Comparison of ENCODE assay signal across 8 cellular contexts in the genomic region with DNA sequence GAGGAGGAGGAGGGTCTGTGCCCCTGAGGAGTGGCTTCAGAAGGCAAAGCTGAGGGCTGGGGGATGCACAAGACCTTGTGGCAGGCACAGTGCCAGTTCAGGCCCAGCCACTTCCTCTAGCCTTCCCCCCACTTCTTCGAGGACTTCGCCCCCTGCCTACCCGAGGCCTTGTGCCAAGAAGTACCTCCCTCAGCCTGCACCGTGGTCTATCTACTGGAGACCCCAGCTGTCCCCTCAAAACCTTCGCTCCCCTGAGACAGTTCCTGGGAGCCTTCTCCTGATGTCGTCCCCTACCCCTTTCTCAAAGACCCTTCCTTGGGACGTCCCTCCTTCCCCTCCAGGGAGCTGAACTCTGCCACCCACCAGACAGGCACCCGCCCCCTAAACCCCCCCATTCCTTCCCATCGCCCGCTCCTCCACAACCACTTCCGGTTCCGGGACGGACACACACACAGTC. TPM values are rescaled to one million over a fixed set of nuclear protein-coding genes. Genes with fewer than 3 reads are reported as not detected.
DNase-seq lines count a peak whose midpoint lies in the region; ATAC-seq lines count a peak whose summit lies in the region.

No MANE protein-coding gene starts in this region.

- peak overlapping the region; percentile 93 for H3K27ac Mint-ChIP-seq in T-helper 1 cell treated with Interleukin-12 subunit alpha and Interleukin-12 subunit beta and Interleukin-4 antibody, amounts not matched to agents 30 μg/mL and 1 μg/mL, for 36 hours

- peaks cover 50% of the 10 kb centered on the region for H3K4me1 ChIP-seq in mononuclear cell (ENCODE audit: insufficient read depth, low read length)
- peaks cover 14% of the 10 kb centered on the region for H3K4me1 ChIP-seq in thymus (ENCODE audit: control insufficient read depth, insufficient read depth, low read length)

- no peaks in the 10 kb centered on the region for H3K27me3 Mint-ChIP-seq in T-helper 1 cell treated with Interleukin-12 subunit alpha and Interleukin-12 subunit beta and Interleukin-4 antibody, amounts not matched to agents 30 μg/mL and 1 μg/mL, for 36 hours (ENCODE audit: low read depth)

- H3K4me1 Mint-ChIP-seq in T-helper 1 cell treated with Interleukin-12 subunit alpha and Interleukin-12 subunit beta and Interleukin-4 antibody, amounts not matched to agents 30 μg/mL and 1 μg/mL, for 36 hours (ENCODE audit: low read depth), result peaks cover 41% of the 10 kb centered on the region

- peaks cover 7% of the 10 kb centered on the region for H3K36me3 ChIP-seq in thymus (ENCODE audit: control insufficient read depth, insufficient read depth)

- peak overlapping the region; percentile 96 for H3K27ac ChIP-seq in thymus (ENCODE audit: low read depth)

- H3K4me3 Mint-ChIP-seq in T-helper 1 cell treated with Interleukin-12 subunit alpha and Interleukin-12 subunit beta and Interleukin-4 antibody, amounts not matched to agents 30 μg/mL and 1 μg/mL, for 36 hours, result peak overlapping the region; percentile 97

- H3K9me3 ChIP-seq in mononuclear cell (ENCODE audit: low read depth, low read length) (no peaks in the 10 kb centered on the region), thymus (ENCODE audit: control insufficient read depth) (no peaks in the 10 kb centered on the region)

- ATAC-seq in HG03097 (IDR thresholded peaks at IDR 0.05; ENCODE audit: low FRiP score, unreplicated experiment) (peak; percentile 9), GM18873 (IDR thresholded peaks at IDR 0.05; ENCODE audit: low FRiP score, unreplicated experiment) (no peak)

- peaks cover 27% of the 10 kb centered on the region for H3K36me3 Mint-ChIP-seq in T-helper 1 cell treated with Interleukin-12 subunit alpha and Interleukin-12 subunit beta and Interleukin-4 antibody, amounts not matched to agents 30 μg/mL and 1 μg/mL, for 36 hours (ENCODE audit: low read depth)

- WGBS in thymus, result 0% methylated on average over 13 of the region's 13 CpGs

- peak overlapping the region; percentile 81 for H3K4me3 ChIP-seq in mononuclear cell (ENCODE audit: low read length)
- H3K4me3 ChIP-seq in thymus (ENCODE audit: low read length), result peak overlapping the region; percentile 80

- H3K27me3 ChIP-seq in mononuclear cell (ENCODE audit: insufficient read depth, low read length) (no peaks in the 10 kb centered on the region), thymus (ENCODE audit: control insufficient read depth, insufficient read depth) (no peaks in the 10 kb centered on the region)

- DNase-seq in DMS 273 (lab: John Stamatoyannopoulos, UW; ENCODE audit: unreplicated experiment) (peak; percentile 68), DMS 273 treated with DMSO at 0.1 percent for 48 hours (lab: John Stamatoyannopoulos, UW) (no peak)
- DNase-seq in effector CD4-positive, alpha-beta T cell, result peak; percentile 25

- H3K9me3 Mint-ChIP-seq in T-helper 1 cell treated with Interleukin-12 subunit alpha and Interleukin-12 subunit beta and Interleukin-4 antibody, amounts not matched to agents 30 μg/mL and 1 μg/mL, for 36 hours, result no peaks in the 10 kb centered on the region

RNA-seq across cellular contexts. Expression of gene ZNF384, which starts 0.6 kb away (rescaled TPM):
- total RNA-seq in mononuclear cell, result 23.2 TPM
- polyA plus RNA-seq in thymus, result 39.3 TPM

RNA-seq across cellular contexts. Expression of gene PIANP, which starts 12.0 kb away (rescaled TPM):
- not detected for total RNA-seq in mononuclear cell
- polyA plus RNA-seq in thymus, result 0.23 TPM

RNA-seq across cellular contexts. Expression of gene ING4, which starts 25.7 kb away (rescaled TPM):
- total RNA-seq in mononuclear cell, result 31.3 TPM
- polyA plus RNA-seq in thymus, result 70.0 TPM

RNA-seq across cellular contexts. Expression of gene COPS7A, which starts 35.3 kb away (rescaled TPM):
- 9.3 TPM for total RNA-seq in mononuclear cell
- 39.8 TPM for polyA plus RNA-seq in thymus

RNA-seq across cellular contexts. Expression of gene ACRBP, which starts 41.3 kb away (rescaled TPM):
- 24.1 TPM for total RNA-seq in mononuclear cell
- polyA plus RNA-seq in thymus, result 10.5 TPM
